Comparison of ENCODE assay signal across 16 cellular contexts in genomic region chr20:11783102-11783861, GRCh38.
DNase-seq lines count a peak whose midpoint lies in the region; ATAC-seq and TF ChIP-seq lines count a peak whose summit lies in the region.
"Had no signal": no experiment of that assay in that cellular context is flagged by ENCODE, and none has a peak within 500 bp of the region (broad histone marks: within the 10 kb centered on the region; RNA-seq: fewer than 3 reads in every experiment).

No MANE protein-coding gene starts in this region.

- H3K4me1 Mint-ChIP-seq in H9, result peaks cover 39 to 40% of the 10 kb centered on the region in 2 experiments
- no peaks in the 10 kb centered on the region for H3K4me1 Mint-ChIP-seq in CD8-positive, alpha-beta T cell (ENCODE audit: low read depth)
- H3K4me1 Mint-ChIP-seq in activated T-cell treated with anti-CD3 and anti-CD28 coated beads, Interleukin-2, amount 50 U/mL, for 4 hours (ENCODE audit: low read depth), result no peaks in the 10 kb centered on the region
- H3K4me1 Mint-ChIP-seq: B cell, IgD-negative memory B cell had no signal

- no CpG with 5 or more reads among the region's 6 CpGs for WGBS in H9 (ENCODE audit: extremely low coverage, insufficient read length, low lambda C conversion rate)
- WGBS in trophoblast cell (ENCODE audit: extremely low coverage, insufficient coverage, insufficient read length), result no CpG with 5 or more reads among the region's 6 CpGs

- CTCF ChIA-PET in CD8-positive, alpha-beta T cell (lab: Charles Lee), result no interaction called here

- no peak overlapping the region for H3K4me3 ChIP-seq in NT2/D1 (ENCODE audit: insufficient read length, low read depth)
- H3K4me3 ChIP-seq in iPS-18a (ENCODE audit: low read length), result peak overlapping the region; percentile 25
- H3K4me3 ChIP-seq in trophoblast cell (ENCODE audit: low read depth, low read length), result no peak overlapping the region
- H3K4me3 ChIP-seq in CD8-positive, alpha-beta T cell (ENCODE audit: low read depth, low read length), result no peak overlapping the region

- H3K27me3 Mint-ChIP-seq in H9 (ENCODE audit: low read depth), result peaks cover 6% of the 10 kb centered on the region
- no peaks in the 10 kb centered on the region for H3K27me3 Mint-ChIP-seq in CD8-positive, alpha-beta T cell (ENCODE audit: low read depth)
- no peaks in the 10 kb centered on the region for H3K27me3 Mint-ChIP-seq in activated T-cell treated with anti-CD3 and anti-CD28 coated beads, Interleukin-2, amount 50 U/mL, for 4 hours (ENCODE audit: low read depth)
- H3K27me3 Mint-ChIP-seq: B cell; CD4-positive, alpha-beta T cell; IgD-negative memory B cell had no signal

- H3K79me1 ChIP-seq in H9 (ENCODE audit: insufficient read depth, low read depth, low read length, poor library complexity, severe bottlenecking), result no peaks in the 10 kb centered on the region
- peaks cover 2% of the 10 kb centered on the region for H3K79me1 ChIP-seq in trophoblast cell (ENCODE audit: low read length)

- H4K20me1 ChIP-seq in H9 (ENCODE audit: control insufficient read depth, insufficient read depth, insufficient read length), result no peaks in the 10 kb centered on the region

- H3K36me3 Mint-ChIP-seq in H9 (ENCODE audit: insufficient read depth in 1 of 3, low read depth in 3 of 3), result no peaks in the 10 kb centered on the region
- H3K36me3 Mint-ChIP-seq in CD8-positive, alpha-beta T cell, result no peaks in the 10 kb centered on the region
- H3K36me3 Mint-ChIP-seq in activated T-cell treated with anti-CD3 and anti-CD28 coated beads, Interleukin-2, amount 50 U/mL, for 4 hours (ENCODE audit: insufficient read depth), result no peaks in the 10 kb centered on the region
- H3K36me3 Mint-ChIP-seq: IgD-negative memory B cell had no signal

- H2AK5ac ChIP-seq in H9 (ENCODE audit: insufficient read length, low read length) (no peak overlapping the region), trophoblast cell (ENCODE audit: low read length) (peak overlapping the region; percentile 30)

- no peaks in the 10 kb centered on the region for H3K9me3 Mint-ChIP-seq in H9
- H3K9me3 Mint-ChIP-seq in CD8-positive, alpha-beta T cell, result peaks cover 4% of the 10 kb centered on the region
- H3K9me3 Mint-ChIP-seq in activated T-cell treated with anti-CD3 and anti-CD28 coated beads, Interleukin-2, amount 50 U/mL, for 4 hours, result peaks cover 4% of the 10 kb centered on the region
- H3K9me3 Mint-ChIP-seq: CD4-positive, alpha-beta T cell had no signal

- H3T11ph ChIP-seq in H9 (ENCODE audit: low read length), result no peak overlapping the region

- peak overlapping the region; percentile 9 to 21; a peak in 3 of 5 replicates for H3K4me3 Mint-ChIP-seq in H9
- H3K4me3 Mint-ChIP-seq in CD8-positive, alpha-beta T cell, result no peak overlapping the region
- H3K4me3 Mint-ChIP-seq in activated T-cell treated with anti-CD3 and anti-CD28 coated beads, Interleukin-2, amount 50 U/mL, for 4 hours, result no peak overlapping the region
- H3K4me3 Mint-ChIP-seq: B cell; CD4-positive, alpha-beta T cell; IgD-negative memory B cell had no signal

- H3K4me1 ChIP-seq in H9 (ENCODE audit: insufficient read depth, low read length) (peaks cover 12% of the 10 kb centered on the region), NT2/D1 (ENCODE audit: insufficient read depth, insufficient read length) (no peaks in the 10 kb centered on the region), iPS-18a (ENCODE audit: control insufficient read depth, low read depth, low read length) (peaks cover 26% of the 10 kb centered on the region), trophoblast cell (ENCODE audit: control insufficient read depth in 1 of 2, insufficient read depth in 2 of 2, low read length in 2 of 2) (no peaks in the 10 kb centered on the region)
- H3K4me1 ChIP-seq in CD8-positive, alpha-beta T cell (ENCODE audit: insufficient read depth, low read length), result no peaks in the 10 kb centered on the region

- POLR2A ChIA-PET in CD8-positive, alpha-beta T cell (lab: Charles Lee), result no interaction called here

- no peak overlapping the region for H4K5ac ChIP-seq in H9 (ENCODE audit: insufficient read length, low read depth, low read length)

- no peak overlapping the region for H2AFZ ChIP-seq in H9 (ENCODE audit: low read length)
- H2AFZ ChIP-seq in trophoblast cell (ENCODE audit: insufficient read depth, low read length, poor library complexity), result peak overlapping the region; percentile 6

- peak overlapping the region; percentile 19 for H3K4me2 ChIP-seq in H9 (ENCODE audit: insufficient read depth, insufficient read length, low read length)
- no peak overlapping the region for H3K4me2 ChIP-seq in trophoblast cell (ENCODE audit: low read length)

- H3K27ac ChIP-seq in H9 (ENCODE audit: insufficient read length, low read depth, low read length) (no peak overlapping the region), iPS-18a (ENCODE audit: low read length) (no peak overlapping the region), trophoblast cell (ENCODE audit: low read depth, low read length) (no peak overlapping the region)
- no peak overlapping the region for H3K27ac ChIP-seq in CD8-positive, alpha-beta T cell (ENCODE audit: low read depth, low read length)

- H2BK12ac ChIP-seq in H9 (ENCODE audit: insufficient read length, low read depth, low read length) (no peak overlapping the region), trophoblast cell (ENCODE audit: low read length) (peak overlapping the region; percentile 50)

- intact Hi-C loops in CD8-positive, alpha-beta T cell (cut with DNase I, micrococcal nuclease), result no loop called here

- H4K8ac ChIP-seq in H9 (replicated peaks; ENCODE audit: insufficient read length, low read depth, low read length) (no peak overlapping the region), trophoblast cell (ENCODE audit: low read depth, low read length) (no peak overlapping the region)

- no peak overlapping the region for H3K4ac ChIP-seq in H9 (ENCODE audit: low read depth, low read length)
- no peak overlapping the region for H3K4ac ChIP-seq in trophoblast cell (ENCODE audit: low read depth, low read length)

- no peak overlapping the region for H2BK5ac ChIP-seq in H9 (ENCODE audit: insufficient read length, low read length)
- H2BK5ac ChIP-seq in trophoblast cell (ENCODE audit: low read depth, low read length, poor library complexity), result no peak overlapping the region

- no peak overlapping the region for H4K12ac ChIP-seq in trophoblast cell (ENCODE audit: low read depth, low read length)

- no peak overlapping the region for H2BK120ac ChIP-seq in H9 (ENCODE audit: low read depth, low read length, poor library complexity, severe bottlenecking)
- no peak overlapping the region for H2BK120ac ChIP-seq in trophoblast cell (ENCODE audit: insufficient read depth, low read length, poor library complexity)

- H3K23ac ChIP-seq in H9 (ENCODE audit: insufficient read length, low read depth, low read length) (no peak overlapping the region), trophoblast cell (ENCODE audit: low read length) (no peak overlapping the region)

- no peaks in the 10 kb centered on the region for H3K9me3 ChIP-seq in H9 (ENCODE audit: control insufficient read depth, low read depth, low read length)
- H3K9me3 ChIP-seq in NT2/D1 (ENCODE audit: insufficient read depth, low read length), result no peaks in the 10 kb centered on the region
- no peaks in the 10 kb centered on the region for H3K9me3 ChIP-seq in iPS-18a (ENCODE audit: control insufficient read depth, low read depth, low read length)
- H3K9me3 ChIP-seq in trophoblast cell (ENCODE audit: insufficient read depth, low read depth, low read length), result no peaks in the 10 kb centered on the region
- no peaks in the 10 kb centered on the region for H3K9me3 ChIP-seq in CD8-positive, alpha-beta T cell (ENCODE audit: low read length)

- H3K14ac ChIP-seq in H9 (ENCODE audit: insufficient read depth, low read length) (peak overlapping the region; percentile 39; the same call in 1 of the 2 replicates), trophoblast cell (ENCODE audit: low read length) (peak overlapping the region; percentile 11)

- H3K27ac Mint-ChIP-seq in H9, result peak overlapping the region; percentile 29 to 79 (median 64); a peak in 6 of 7 replicates
- no peak overlapping the region for H3K27ac Mint-ChIP-seq in CD8-positive, alpha-beta T cell
- H3K27ac Mint-ChIP-seq: B cell; CD4-positive, alpha-beta T cell; IgD-negative memory B cell had no signal

- no peaks in the 10 kb centered on the region for H3K36me3 ChIP-seq in NT2/D1 (ENCODE audit: insufficient read depth, insufficient read length, low read length)
- H3K36me3 ChIP-seq in iPS-18a (ENCODE audit: control insufficient read depth, low read depth, low read length), result no peaks in the 10 kb centered on the region
- no peaks in the 10 kb centered on the region for H3K36me3 ChIP-seq in trophoblast cell (ENCODE audit: control insufficient read depth in 1 of 2, insufficient read depth in 2 of 2, low read length in 2 of 2)
- H3K36me3 ChIP-seq in CD8-positive, alpha-beta T cell (ENCODE audit: insufficient read depth, low read length), result no peaks in the 10 kb centered on the region

- no peak overlapping the region for H2BK20ac ChIP-seq in H9 (ENCODE audit: low read depth, low read length, poor library complexity, severe bottlenecking)

- H3K27me3 ChIP-seq in H9 (ENCODE audit: insufficient read depth, low read length) (no peaks in the 10 kb centered on the region), NT2/D1 (ENCODE audit: insufficient read depth, insufficient read length) (no peaks in the 10 kb centered on the region), iPS-18a (ENCODE audit: control insufficient read depth, insufficient read depth, low read length) (no peaks in the 10 kb centered on the region), trophoblast cell (ENCODE audit: insufficient read depth, low read length) (no peaks in the 10 kb centered on the region)
- H3K27me3 ChIP-seq in CD8-positive, alpha-beta T cell (ENCODE audit: insufficient read depth, low read length), result no peaks in the 10 kb centered on the region

- H2BK15ac ChIP-seq in H9 (ENCODE audit: low read depth, low read length), result no peak overlapping the region

- no peak for ATAC-seq in CD8-positive, alpha-beta T cell
- no peak for ATAC-seq in activated T-cell treated with anti-CD3 and anti-CD28 coated beads, Interleukin-2, amount 50 U/mL, for 4 hours
- ATAC-seq: HCT116 had no signal

- TF ChIP-seq CTCF in H9 (conservative IDR thresholded peaks at IDR 0.05), result no peak
- no peak for TF ChIP-seq CTCF in CD8-positive, alpha-beta T cell (IDR thresholded peaks at IDR 0.05)

- H3K23me2 ChIP-seq in H9 (ENCODE audit: insufficient read length, low read depth, low read length, poor library complexity, severe bottlenecking), result no peaks in the 10 kb centered on the region

- H3K56ac ChIP-seq in H9 (ENCODE audit: insufficient read length, low read depth, low read length), result no peak overlapping the region

- no peak overlapping the region for H3K9ac ChIP-seq in H9 (ENCODE audit: extremely low read depth, insufficient read length, low read length)
- H3K9ac ChIP-seq in NT2/D1 (ENCODE audit: insufficient read length, low read depth), result no peak overlapping the region
- H3K9ac ChIP-seq in iPS-18a (ENCODE audit: low read length), result peak overlapping the region; percentile 12
- no peak overlapping the region for H3K9ac ChIP-seq in trophoblast cell (ENCODE audit: low read length)

- H4K91ac ChIP-seq in H9 (ENCODE audit: insufficient read length, low read depth, low read length), result no peak overlapping the region
- H4K91ac ChIP-seq in trophoblast cell (ENCODE audit: low read depth, low read length), result peak overlapping the region; percentile 39

- no peak for DNase-seq in H9
- peak; percentile 46 for DNase-seq in NT2/D1 (ENCODE audit: low read depth, low spot score)
- no peak for DNase-seq in trophoblast cell
- DNase-seq in SK-N-DZ (ENCODE audit: low spot score), result no peak
- DNase-seq in CD8-positive, alpha-beta T cell, result no peak
- no peak for DNase-seq in activated T-cell treated with anti-CD3 and anti-CD28 coated beads, Interleukin-2, amount 50 U/mL, for 4 hours
- DNase-seq: C1 segment of cervical spinal cord; CD4-positive, alpha-beta T cell; COR-L47; DND-41; GDM1; KG1 had no signal

- H3K79me2 ChIP-seq in H9 (ENCODE audit: insufficient read depth, low read length) (no peaks in the 10 kb centered on the region), trophoblast cell (ENCODE audit: control insufficient read depth, insufficient read depth, low read length, poor library complexity) (no peaks in the 10 kb centered on the region)

- H3K18ac ChIP-seq in H9 (ENCODE audit: insufficient read length, low read depth, low read length) (no peak overlapping the region), trophoblast cell (ENCODE audit: low read length) (no peak overlapping the region)

Comparison
In these comparisons a context has a peak if more than half of its experiments do, and no peak if none do; other contexts are left out.
1. H3K4me3 Mint-ChIP-seq: peak in H9 (2 of 2); none in CD8-positive, alpha-beta T cell (single experiment) and activated T-cell treated with anti-CD3 and anti-CD28 coated beads, Interleukin-2, amount 50 U/mL, for 4 hours (single experiment).